In the genomic region with DNA sequence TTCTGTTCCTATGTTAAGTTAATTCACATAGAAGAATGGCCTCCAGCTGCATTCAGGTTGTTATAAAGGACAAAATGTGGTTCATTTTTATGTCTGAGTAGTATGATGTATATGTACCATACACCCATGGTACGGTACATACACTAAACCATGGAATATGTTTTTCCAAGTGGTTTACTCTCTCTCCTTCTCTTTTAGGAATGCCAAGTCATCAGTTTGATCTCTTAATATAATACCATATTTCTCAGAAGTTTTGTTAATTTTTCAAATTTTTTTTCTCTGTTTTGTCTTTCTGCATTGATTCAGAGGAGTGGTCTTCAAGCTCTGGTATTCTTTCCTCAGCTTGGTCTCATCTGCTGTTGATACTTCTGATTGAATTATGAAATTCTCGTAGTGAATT, we compare ENCODE assay signal across 24 cellular contexts.
DNase-seq lines count a peak whose midpoint lies in the region; ATAC-seq, FAIRE-seq and TF ChIP-seq lines count a peak whose summit lies in the region.
"Had no signal": no experiment of that assay in that cellular context is flagged by ENCODE, and none has a peak within 500 bp of the region (broad histone marks: within the 10 kb centered on the region; RNA-seq: fewer than 3 reads in every experiment).

No MANE protein-coding gene starts in this region.

- H4K20me1 ChIP-seq in SK-N-SH (ENCODE audit: insufficient read depth) (no peaks in the 10 kb centered on the region), K562 (replicated peaks; ENCODE audit: control insufficient read depth, insufficient read depth, low read length) (no peaks in the 10 kb centered on the region)
- H4K20me1 ChIP-seq: BLaER1 had no signal

- FAIRE-seq in A549 (lab: Jason Lieb, UNC) (no peak), K562 (lab: Jason Lieb, UNC) (no peak)
- FAIRE-seq: GM12878, GM12892, GM18507 had no signal

- intact Hi-C loops in K562 (cut with micrococcal nuclease), result no loop called here

- TF ChIP-seq EP300 in SK-N-SH (IDR thresholded peaks at IDR 0.05; ENCODE audit: borderline replicate concordance in 1 of 2, low read depth in 1 of 2, low read length in 1 of 2) (no peak), A549 (IDR thresholded peaks at IDR 0.05) (no peak), K562 (IDR thresholded peaks at IDR 0.05; ENCODE audit: low read length) (no peak)

- no TSS peak for BruUV-seq in K562 (replicated peaks; lab: Mats Ljungman, UMichigan)

- DNase-seq in SK-N-SH (no peak), A549 (ENCODE audit: low read depth in 1 of 2, low spot score in 1 of 2) (no peak), K562 (ENCODE audit: extremely low read depth in 1 of 4, low spot score in 3 of 4) (no peak), hepatic stellate cell (ENCODE audit: low spot score) (no peak)
- DNase-seq: ACHN; BE2C; C1 segment of cervical spinal cord; CD4-positive, alpha-beta memory T cell; CD4-positive, CD25-positive, alpha-beta regulatory T cell; CD8-positive, alpha-beta memory T cell; COR-L47; DMS 273 treated with DMSO at 0.1 percent for 48 hours; DMS153; DMS53; DMS79; DND-41; EL; GDM1 had no signal

- H3K9me3 ChIP-seq in SK-N-SH (no peaks in the 10 kb centered on the region), A549 (no peaks in the 10 kb centered on the region), K562 (replicated peaks; ENCODE audit: control insufficient read depth, insufficient read depth, low read depth, low read length) (no peaks in the 10 kb centered on the region)
- H3K9me3 ChIP-seq: BE2C, BLaER1 had no signal

- ATAC-seq in SK-N-SH treated with all-trans-retinoic acid at 6 μM for 48 hours (no peak), A549 (no peak), K562 (no peak)
- ATAC-seq: GM12878 had no signal

- H3K4me2 ChIP-seq in SK-N-SH (no peak overlapping the region), A549 (no peak overlapping the region), K562 (ENCODE audit: insufficient read depth, low read length) (no peak overlapping the region)
- H3K4me2 ChIP-seq: BLaER1 had no signal

- 81% methylated on average over 2 of the region's 2 CpGs for WGBS in SK-N-SH (ENCODE audit: low lambda C conversion rate)
- 33% methylated on average over 2 of the region's 2 CpGs for WGBS in A549 (ENCODE audit: missing lambda C conversion rate)
- 5% methylated on average over 2 of the region's 2 CpGs for WGBS in K562 (ENCODE audit: insufficient coverage, low coverage, missing lambda C conversion rate)

- CTCF ChIA-PET in SK-N-SH (lab: Yijun Ruan, JAX) (no interaction called here), A549 (lab: Yijun Ruan, JAX) (no interaction called here), K562 (lab: Yijun Ruan, JAX; ENCODE audit: low intra/inter-chr PET ratio) (no interaction called here)

- no peak for TF ChIP-seq POLR2A in A549 (IDR thresholded peaks at IDR 0.05; ENCODE audit: low read length)
- TF ChIP-seq POLR2A in K562 (conservative IDR thresholded peaks at IDR 0.05), result no peak

- H3K27ac ChIP-seq in SK-N-SH (ENCODE audit: low read depth in 2 of 2, low read length in 1 of 2) (no peak overlapping the region), A549 (no peak overlapping the region), K562 (ENCODE audit: extremely low read depth, low read depth, low read length) (no peak overlapping the region)
- H3K27ac ChIP-seq: 22Rv1, BLaER1 had no signal

- H2AFZ ChIP-seq in SK-N-SH (ENCODE audit: low read depth), result 0 out of 2 replicates have a peak overlapping the region, but pooled peaks have one; percentile 47
- no peak overlapping the region for H2AFZ ChIP-seq in K562 (ENCODE audit: low read depth, low read length)

- H3K9me1 ChIP-seq in K562 (ENCODE audit: control insufficient read depth, insufficient read depth, low read length), result no peaks in the 10 kb centered on the region

- TF ChIP-seq CTCF in SK-N-SH (IDR thresholded peaks at IDR 0.05) (no peak), A549 (IDR thresholded peaks at IDR 0.05) (no peak), K562 (IDR thresholded peaks at IDR 0.05 in 2 of 3, conservative IDR thresholded peaks at IDR 0.05 in 1 of 3; ENCODE audit: insufficient read depth in 2 of 3, low read depth in 1 of 3, low read length in 3 of 3) (no peak)

- H3K79me2 ChIP-seq in SK-N-SH (ENCODE audit: insufficient read depth), result no peaks in the 10 kb centered on the region
- no peaks in the 10 kb centered on the region for H3K79me2 ChIP-seq in K562 (ENCODE audit: control insufficient read depth, insufficient read depth, low read length)

- no peaks in the 10 kb centered on the region for H3K9me2 ChIP-seq in SK-N-SH

- in situ Hi-C loops in K562 (cut with MboI), result no loop called here

- TF ChIP-seq RAD21 in SK-N-SH (IDR thresholded peaks at IDR 0.05; ENCODE audit: low read length) (no peak), A549 (conservative IDR thresholded peaks at IDR 0.05 in 1 of 2, IDR thresholded peaks at IDR 0.05 in 1 of 2) (no peak), K562 (CRISPR knock-in tag; conservative IDR thresholded peaks at IDR 0.05 in 1 of 2, IDR thresholded peaks at IDR 0.05 in 1 of 2) (no peak)

- H3F3A ChIP-seq in SK-N-SH (replicated peaks; ENCODE audit: insufficient read depth), result no peaks in the 10 kb centered on the region

- POLR2A ChIA-PET in SK-N-SH (lab: Yijun Ruan, JAX) (no interaction called here), A549 (lab: Yijun Ruan, JAX) (no interaction called here), K562 (lab: Yijun Ruan, JAX) (interaction anchor here (0.6 kb wide), 1 partner anchor 559 kb away, joined by 3 read pairs; no protein-coding TSS in a partner anchor)

- H3K36me3 ChIP-seq in SK-N-SH (replicated peaks in 1 of 2; ENCODE audit: control insufficient read depth in 1 of 2, insufficient read depth in 2 of 2, low read length in 1 of 2) (no peaks in the 10 kb centered on the region), K562 (ENCODE audit: control insufficient read depth, insufficient read depth, low read length) (no peaks in the 10 kb centered on the region)
- H3K36me3 ChIP-seq: BE2C, BLaER1 had no signal

- H3K4me3 ChIP-seq in SK-N-SH (ENCODE audit: low read depth in 2 of 2, low read length in 1 of 2) (no peak overlapping the region), A549 (no peak overlapping the region), K562 (no peak overlapping the region)
- H3K4me3 ChIP-seq: BLaER1, GM12878 had no signal

- H3K27me3 ChIP-seq in SK-N-SH (ENCODE audit: insufficient read depth) (no peaks in the 10 kb centered on the region), K562 (ENCODE audit: control insufficient read depth in 2 of 2, insufficient read depth in 2 of 2, low read length in 2 of 2) (no peaks in the 10 kb centered on the region)
- H3K27me3 ChIP-seq: BE2C, BLaER1 had no signal

- H3K4me1 ChIP-seq in SK-N-SH (ENCODE audit: control insufficient read depth in 1 of 2, insufficient read depth in 2 of 2, low read depth in 1 of 2, low read length in 1 of 2) (peaks cover 0 to 8% of the 10 kb centered on the region in 2 experiments; a peak in 2 of 4 replicates), A549 (no peaks in the 10 kb centered on the region), K562 (replicated peaks in 1 of 2; ENCODE audit: control insufficient read depth in 2 of 2, insufficient read depth in 2 of 2, low read length in 2 of 2) (no peaks in the 10 kb centered on the region)
- H3K4me1 ChIP-seq: BE2C, BLaER1 had no signal

- H3K9ac ChIP-seq in SK-N-SH (no peak overlapping the region), K562 (ENCODE audit: insufficient read depth in 1 of 2, low read depth in 2 of 2, low read length in 2 of 2) (no peak overlapping the region)
- H3K9ac ChIP-seq: BLaER1 had no signal

TF ChIP-seq in SK-N-SH, 30 proteins besides CTCF, POLR2A, EP300 and RAD21:
- no peak for TF ChIP-seq GATA2 (CRISPR knock-in tag; IDR thresholded peaks at IDR 0.05)
- no peak for TF ChIP-seq EZH2phosphoT487 (IDR thresholded peaks at IDR 0.05; ENCODE audit: borderline replicate concordance, low read depth)
- no peak for TF ChIP-seq GABPA (IDR thresholded peaks at IDR 0.05; ENCODE audit: low read depth)
- no peak for TF ChIP-seq NRF1 (IDR thresholded peaks at IDR 0.05; ENCODE audit: low read depth, low read length)
TF ChIP-seq in SK-N-SH: peak in this region for 0.

TF ChIP-seq in SK-N-SH treated with all-trans-retinoic acid at 6 μM for 48 hours, 23 proteins besides CTCF, POLR2A, EP300 and RAD21 (continues in another document):
- TF ChIP-seq OSR1 (CRISPR knock-in tag; IDR thresholded peaks at IDR 0.05), result no peak
- no peak for TF ChIP-seq ARNTL (CRISPR knock-in tag; IDR thresholded peaks at IDR 0.05; ENCODE audit: borderline replicate concordance, low read depth)
- no peak for TF ChIP-seq ISL1 (CRISPR knock-in tag; IDR thresholded peaks at IDR 0.05)
- TF ChIP-seq PPARA (CRISPR knock-in tag; IDR thresholded peaks at IDR 0.05; ENCODE audit: borderline replicate concordance), result no peak
- no peak for TF ChIP-seq ESRRG (CRISPR knock-in tag; IDR thresholded peaks at IDR 0.05)

TF ChIP-seq in A549, 52 proteins besides CTCF, POLR2A, EP300 and RAD21:
- TF ChIP-seq MAFK (IDR thresholded peaks at IDR 0.05; ENCODE audit: partially characterized antibody) (peak; percentile 53), ZNF302 (CRISPR knock-in tag; IDR thresholded peaks at IDR 0.05) (no peak), CBX8 (IDR thresholded peaks at IDR 0.05) (no peak)

TF ChIP-seq in K562, 482 proteins besides CTCF, POLR2A, EP300 and RAD21 (continues in another document):
- TF ChIP-seq SIX5 (IDR thresholded peaks at IDR 0.05; ENCODE audit: borderline replicate concordance in 1 of 2, insufficient read depth in 1 of 2, low read depth in 1 of 2, low read length in 2 of 2) (no peak), THRAP3 (IDR thresholded peaks at IDR 0.05; ENCODE audit: borderline replicate concordance) (no peak), JUNB (CRISPR knock-in tag; conservative IDR thresholded peaks at IDR 0.05) (no peak), ZNF316 (IDR thresholded peaks at IDR 0.05) (0 out of 2 replicates have a peak, but pooled peaks have one; percentile 10)
- TF ChIP-seq, protein P1, sequence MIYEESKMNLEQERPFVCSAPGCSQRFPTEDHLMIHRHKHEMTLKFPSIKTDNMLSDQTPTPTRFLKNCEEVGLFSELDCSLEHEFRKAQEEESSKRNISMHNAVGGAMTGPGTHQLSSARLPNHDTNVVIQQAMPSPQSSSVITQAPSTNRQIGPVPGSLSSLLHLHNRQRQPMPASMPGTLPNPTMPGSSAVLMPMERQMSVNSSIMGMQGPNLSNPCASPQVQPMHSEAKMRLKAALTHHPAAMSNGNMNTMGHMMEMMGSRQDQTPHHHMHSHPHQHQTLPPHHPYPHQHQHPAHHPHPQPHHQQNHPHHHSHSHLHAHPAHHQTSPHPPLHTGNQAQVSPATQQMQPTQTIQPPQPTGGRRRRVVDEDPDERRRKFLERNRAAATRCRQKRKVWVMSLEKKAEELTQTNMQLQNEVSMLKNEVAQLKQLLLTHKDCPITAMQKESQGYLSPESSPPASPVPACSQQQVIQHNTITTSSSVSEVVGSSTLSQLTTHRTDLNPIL (CRISPR knock-in tag; IDR thresholded peaks at IDR 0.05), result no peak
